ENCODE assay signal across 11 cellular contexts in the genomic region with DNA sequence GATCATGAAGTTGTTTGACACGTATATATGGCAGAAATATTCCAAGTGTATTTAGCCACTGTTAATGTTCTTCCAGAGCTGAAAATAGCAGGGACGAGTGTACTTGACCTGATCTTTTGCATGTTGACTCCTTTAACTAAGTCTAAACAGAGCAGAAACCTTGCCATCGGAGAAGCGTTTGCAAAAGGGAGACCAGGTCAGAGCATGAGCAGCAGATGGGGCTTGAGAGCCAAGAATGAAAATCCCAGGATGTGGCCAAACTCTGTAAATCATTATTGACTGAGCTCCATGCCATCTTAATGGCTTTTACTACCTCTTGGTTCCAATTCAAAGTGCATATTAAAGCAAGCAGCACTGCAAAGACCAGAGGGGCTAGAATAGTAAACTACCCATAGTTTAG. TPM values are rescaled to one million over a fixed set of nuclear protein-coding genes. Genes with fewer than 3 reads are reported as not detected.
DNase-seq lines count a peak whose midpoint lies in the region; ATAC-seq and TF ChIP-seq lines count a peak whose summit lies in the region.
"Had no signal": no experiment of that assay in that cellular context is flagged by ENCODE, and none has a peak within 500 bp of the region (broad histone marks: within the 10 kb centered on the region; RNA-seq: fewer than 3 reads in every experiment).

No MANE protein-coding gene starts in this region.

- no peaks in the 10 kb centered on the region for H3K36me3 ChIP-seq in Peyer's patch

- ATAC-seq in Right ventricle myocardium superior (ENCODE audit: poor library complexity) (peak; percentile 66), left ventricle myocardium superior (no peak), GM18870 (IDR thresholded peaks at IDR 0.05; ENCODE audit: unreplicated experiment) (no peak)

- H3K27ac ChIP-seq in Peyer's patch, result no peak overlapping the region

- no peaks in the 10 kb centered on the region for H3K27me3 ChIP-seq in Peyer's patch

- H3K4me3 ChIP-seq in Peyer's patch, result no peak overlapping the region

- no peak for TF ChIP-seq POLR2A in Peyer's patch (IDR thresholded peaks at IDR 0.05)

- intact Hi-C loops in Right ventricle myocardium superior (cut with DNase I) (no loop called here), left ventricle myocardium superior (cut with micrococcal nuclease) (no loop called here)

- no peak for DNase-seq in Right ventricle myocardium superior
- no peak for DNase-seq in left ventricle myocardium superior
- DNase-seq in SK-N-DZ (ENCODE audit: low spot score), result peak; percentile 49
- DNase-seq in iPS-NIHi7 (ENCODE audit: extremely low spot score), result peak; percentile 32
- DNase-seq in D341Med (ENCODE audit: low spot score), result no peak
- DNase-seq in NCI-H1930 (lab: John Stamatoyannopoulos, UW), result no peak
- DNase-seq in Peyer's patch, result no peak
- DNase-seq: activated effector memory CD4-positive, alpha-beta T cell treated with Interleukin-2 at 50 U/mL for 16 hours; left cardiac atrium had no signal

- H3K9me3 ChIP-seq in Peyer's patch, result no peaks in the 10 kb centered on the region

- H3K4me1 ChIP-seq in Peyer's patch, result peaks cover 0 to 7% (median 0%) of the 10 kb centered on the region in 4 donors

- peak in 3 of 6 experiments; percentile 33 to 43 (median 39) for TF ChIP-seq CTCF in Peyer's patch (IDR thresholded peaks at IDR 0.05)

RNA-seq across cellular contexts. Expression of a gene that starts 55.5 kb away (rescaled TPM):
- total RNA-seq in Right ventricle myocardium superior (4.6 TPM), left ventricle myocardium superior (4.4 TPM), Peyer's patch (under 1 TPM in 1 of 4 donors, not detected in 3; 0.83 TPM)
- polyA plus RNA-seq in SK-N-DZ (2014; cell fraction: cytosol; rRNA removed), result not detected in 2 replicates
- not detected in 2 replicates for polyA plus RNA-seq in SK-N-DZ (2014; cell fraction: nucleus; rRNA removed)
- total RNA-seq: OCI-LY7 had no signal

Comparison
In these comparisons a context has a peak if more than half of its experiments do, and no peak if none do; other contexts are left out.
1. DNase-seq: peak in SK-N-DZ (single experiment) and iPS-NIHi7 (single experiment); none in Right ventricle myocardium superior (single experiment), left ventricle myocardium superior (single experiment), D341Med (single experiment), NCI-H1930 (0 of 2) and Peyer's patch (0 of 3).